Comparison of ENCODE assay signal across 3 cellular contexts in the genomic region with DNA sequence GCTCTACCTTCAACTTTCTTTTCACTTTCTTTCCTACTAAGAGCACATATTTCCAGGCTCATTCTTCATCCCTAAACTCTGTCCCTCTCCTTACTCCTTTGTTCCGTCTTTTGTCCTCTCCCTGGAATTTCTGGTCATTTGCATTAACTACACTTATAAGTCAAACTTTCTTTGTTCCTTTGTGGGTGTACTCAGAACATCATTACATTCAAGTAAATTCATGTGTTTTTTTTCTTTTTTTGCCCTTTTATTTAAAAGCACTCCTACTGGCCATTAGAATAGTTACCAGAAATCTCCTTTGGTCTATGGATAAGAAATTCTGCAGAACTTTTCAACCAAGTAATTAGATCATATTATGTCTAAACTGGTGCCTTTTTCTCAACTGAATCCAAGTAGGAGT.
A peak's percentile ranks its signal among the peaks of the same experiment; 100 is the strongest.
TF ChIP-seq lines count a peak whose summit lies in the region.

No MANE protein-coding gene starts in this region.

TF ChIP-seq in SK-N-SH, 30 proteins besides CTCF, POLR2A, EP300 and RAD21 (continues in another document):
- TF ChIP-seq SMC3 (IDR thresholded peaks at IDR 0.05; ENCODE audit: low read depth, low read length) (no peak), YY1 (IDR thresholded peaks at IDR 0.05; ENCODE audit: low read depth) (no peak), NFIC (IDR thresholded peaks at IDR 0.05; ENCODE audit: borderline replicate concordance) (no peak), EZH2phosphoT487 (IDR thresholded peaks at IDR 0.05; ENCODE audit: borderline replicate concordance, low read depth) (no peak), FOXM1 (IDR thresholded peaks at IDR 0.05; ENCODE audit: low read depth) (no peak), POLR2AphosphoS5 (IDR thresholded peaks at IDR 0.05; ENCODE audit: low read depth, low read length) (no peak), IRF3 (IDR thresholded peaks at IDR 0.05; ENCODE audit: low read depth, low read length) (no peak), RCOR1 (IDR thresholded peaks at IDR 0.05; ENCODE audit: low read length) (no peak), MAX (IDR thresholded peaks at IDR 0.05; ENCODE audit: low read depth) (no peak), SIN3A (IDR thresholded peaks at IDR 0.05; ENCODE audit: borderline replicate concordance, low read depth, low read length) (no peak), MEF2A (IDR thresholded peaks at IDR 0.05; ENCODE audit: borderline replicate concordance, low read depth) (no peak), NRF1 (IDR thresholded peaks at IDR 0.05; ENCODE audit: low read depth, low read length) (no peak), RXRA (IDR thresholded peaks at IDR 0.05; ENCODE audit: borderline replicate concordance, low read depth) (no peak), GATA2 (CRISPR knock-in tag; IDR thresholded peaks at IDR 0.05) (no peak), JUND (IDR thresholded peaks at IDR 0.05) (no peak)
- TF ChIP-seq, protein P1, sequence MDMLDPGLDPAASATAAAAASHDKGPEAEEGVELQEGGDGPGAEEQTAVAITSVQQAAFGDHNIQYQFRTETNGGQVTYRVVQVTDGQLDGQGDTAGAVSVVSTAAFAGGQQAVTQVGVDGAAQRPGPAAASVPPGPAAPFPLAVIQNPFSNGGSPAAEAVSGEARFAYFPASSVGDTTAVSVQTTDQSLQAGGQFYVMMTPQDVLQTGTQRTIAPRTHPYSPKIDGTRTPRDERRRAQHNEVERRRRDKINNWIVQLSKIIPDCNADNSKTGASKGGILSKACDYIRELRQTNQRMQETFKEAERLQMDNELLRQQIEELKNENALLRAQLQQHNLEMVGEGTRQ (IDR thresholded peaks at IDR 0.05; ENCODE audit: borderline replicate concordance, low read depth, low read length), result no peak
- TF ChIP-seq, protein P2, sequence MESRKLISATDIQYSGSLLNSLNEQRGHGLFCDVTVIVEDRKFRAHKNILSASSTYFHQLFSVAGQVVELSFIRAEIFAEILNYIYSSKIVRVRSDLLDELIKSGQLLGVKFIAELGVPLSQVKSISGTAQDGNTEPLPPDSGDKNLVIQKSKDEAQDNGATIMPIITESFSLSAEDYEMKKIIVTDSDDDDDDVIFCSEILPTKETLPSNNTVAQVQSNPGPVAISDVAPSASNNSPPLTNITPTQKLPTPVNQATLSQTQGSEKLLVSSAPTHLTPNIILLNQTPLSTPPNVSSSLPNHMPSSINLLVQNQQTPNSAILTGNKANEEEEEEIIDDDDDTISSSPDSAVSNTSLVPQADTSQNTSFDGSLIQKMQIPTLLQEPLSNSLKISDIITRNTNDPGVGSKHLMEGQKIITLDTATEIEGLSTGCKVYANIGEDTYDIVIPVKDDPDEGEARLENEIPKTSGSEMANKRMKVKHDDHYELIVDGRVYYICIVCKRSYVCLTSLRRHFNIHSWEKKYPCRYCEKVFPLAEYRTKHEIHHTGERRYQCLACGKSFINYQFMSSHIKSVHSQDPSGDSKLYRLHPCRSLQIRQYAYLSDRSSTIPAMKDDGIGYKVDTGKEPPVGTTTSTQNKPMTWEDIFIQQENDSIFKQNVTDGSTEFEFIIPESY (IDR thresholded peaks at IDR 0.05; ENCODE audit: borderline replicate concordance, low read depth), result no peak

TF ChIP-seq in SK-N-SH treated with all-trans-retinoic acid at 6 μM for 48 hours, 23 proteins besides CTCF, POLR2A, EP300 and RAD21:
- TF ChIP-seq OSR1 (CRISPR knock-in tag; IDR thresholded peaks at IDR 0.05) (no peak), ZNF565 (CRISPR knock-in tag; conservative IDR thresholded peaks at IDR 0.05; ENCODE audit: low read depth) (no peak), TCF4 (CRISPR knock-in tag; IDR thresholded peaks at IDR 0.05; ENCODE audit: borderline replicate concordance) (no peak), POU6F1 (CRISPR knock-in tag; IDR thresholded peaks at IDR 0.05; ENCODE audit: borderline replicate concordance, low read depth) (no peak), ZC3H10 (CRISPR knock-in tag; IDR thresholded peaks at IDR 0.05) (no peak), GLIS3 (CRISPR knock-in tag; IDR thresholded peaks at IDR 0.05) (no peak), CREB5 (CRISPR knock-in tag; IDR thresholded peaks at IDR 0.05; ENCODE audit: low read depth) (no peak)

TF ChIP-seq in H1, 55 proteins besides CTCF, POLR2A, EP300 and RAD21:
- TF ChIP-seq PHF8 (conservative IDR thresholded peaks at IDR 0.05; ENCODE audit: low read depth, low read length) (no peak), TEAD4 (IDR thresholded peaks at IDR 0.05; ENCODE audit: low read depth, low read length) (peak; percentile 59; the same call in 1 of the 2 replicates), NANOG (IDR thresholded peaks at IDR 0.05; ENCODE audit: insufficient read depth, low read depth, low read length, poor library complexity, severe bottlenecking) (no peak), BCL11A (IDR thresholded peaks at IDR 0.05; ENCODE audit: low read depth in 2 of 2, low read length in 2 of 2) (no peak), CTBP2 (IDR thresholded peaks at IDR 0.05; ENCODE audit: borderline replicate concordance, insufficient read depth, insufficient read length, low read length) (no peak), CHD1 (IDR thresholded peaks at IDR 0.05; ENCODE audit: low read depth, low read length) (no peak), NRF1 (IDR thresholded peaks at IDR 0.05; ENCODE audit: low read depth, low read length) (no peak)
